ENCODE assay signal across 10 cellular contexts in genomic region chr2:25558262-25558661, GRCh38.
A peak's percentile ranks its signal among the peaks of the same experiment; 100 is the strongest.
DNase-seq lines count a peak whose midpoint lies in the region; ATAC-seq, FAIRE-seq and TF ChIP-seq lines count a peak whose summit lies in the region.
"Had no signal": no experiment of that assay in that cellular context is flagged by ENCODE, and none has a peak within 500 bp of the region (broad histone marks: within the 10 kb centered on the region; RNA-seq: fewer than 3 reads in every experiment).

No MANE protein-coding gene starts in this region.

- H4K20me1 ChIP-seq in GM12878 (ENCODE audit: control insufficient read depth, insufficient read depth) = no peaks in the 10 kb centered on the region

- H3K4me3 ChIP-seq in Panc1 (ENCODE audit: low read depth in 2 of 2, low read length in 2 of 2) (no peak overlapping the region), GM12878 (0 out of 2 replicates have a peak overlapping the region, but pooled peaks have one; percentile 20)

- H3K27ac ChIP-seq in Panc1 (ENCODE audit: low read length) (no peak overlapping the region), GM12878 (ENCODE audit: control insufficient read depth, insufficient read depth) (peak overlapping the region; percentile 81)

- no peak overlapping the region for H2AFZ ChIP-seq in GM12878 (ENCODE audit: control insufficient read depth, low read depth, low read length)

- intact Hi-C loops in Panc1 (cut with micrococcal nuclease; ENCODE audit: unreplicated experiment) = no loop called here
- intact Hi-C loops in GM12878 (cut with micrococcal nuclease; ENCODE audit: unreplicated experiment) = loop anchor here (5.0 kb wide), 1 partner anchor 36 kb away; no protein-coding TSS in a partner anchor

- FAIRE-seq in GM12878 (lab: Jason Lieb, UNC) = no peak
- FAIRE-seq: A204.1, colon had no signal

- CTCF ChIA-PET in Panc1 (lab: Charles Lee) = interaction anchor here (0.6 kb wide), 1 partner anchor 31 kb away, joined by 3 read pairs; no protein-coding TSS in a partner anchor
- CTCF ChIA-PET in GM12878 (lab: Yijun Ruan, JAX) = interaction anchor here (0.9 to 2.5 kb wide), 12 partner anchors 8 to 331 kb away, joined by 3 to 24 read pairs (median 4); no protein-coding TSS in a partner anchor

- 0% methylated on average over 2 of the region's 2 CpGs for WGBS in GM12878 (ENCODE audit: insufficient coverage, insufficient replicate concordance, low lambda C conversion rate, missing lambda C conversion rate)

- TF ChIP-seq CTCF in Panc1 (IDR thresholded peaks at IDR 0.05) (no peak), GM12878 (IDR thresholded peaks at IDR 0.05 in 2 of 3, conservative IDR thresholded peaks at IDR 0.05 in 1 of 3; ENCODE audit: control insufficient read depth in 2 of 3, extremely low read depth in 1 of 3, insufficient read depth in 1 of 3, low read depth in 3 of 3, low read length in 3 of 3) (no peak)

- POLR2A ChIA-PET in Panc1 (lab: Charles Lee) = no interaction called here
- POLR2A ChIA-PET in GM12878 (lab: Charles Lee) = interaction anchor here (0.6 to 2.0 kb wide), 8 partner anchors 8 to 279 kb away, joined by 3 to 8 read pairs (median 6); no protein-coding TSS in a partner anchor

- H3K36me3 ChIP-seq in Panc1 (ENCODE audit: control insufficient read depth, insufficient read depth, low read length) (no peaks in the 10 kb centered on the region), GM12878 (ENCODE audit: control insufficient read depth in 2 of 2, insufficient read depth in 2 of 2, low read length in 1 of 2) (no peaks in the 10 kb centered on the region)

- SMC1A ChIA-PET in GM12878 (lab: Charles Lee; ENCODE audit: uncharacterized antibody, unreplicated experiment) = interaction anchor here (0.6 to 2.9 kb wide), 14 partner anchors 8 to 285 kb away, joined by 3 to 30 read pairs (median 5); no protein-coding TSS in a partner anchor

- H3K79me2 ChIP-seq in GM12878 (ENCODE audit: control insufficient read depth, insufficient read depth, low read length) = no peaks in the 10 kb centered on the region

- TF ChIP-seq POLR2A in GM12878 (IDR thresholded peaks at IDR 0.05; ENCODE audit: low read depth, low read length) = no peak

- peak; percentile 7 for DNase-seq in NCI-H146 (lab: John Stamatoyannopoulos, UW)
- no peak for DNase-seq in NCI-H146 treated with DMSO at 0.1 percent for 48 hours (lab: John Stamatoyannopoulos, UW; ENCODE audit: unreplicated experiment)
- peak; percentile 47 for DNase-seq in Panc1 (ENCODE audit: low read depth, low spot score)
- peak; percentile 75 for DNase-seq in GM12878 (ENCODE audit: low read depth, low spot score)
- peak; percentile 25 for DNase-seq in renal cortical epithelial cell (ENCODE audit: low read depth)
- DNase-seq in COR-L47 (lab: John Stamatoyannopoulos, UW) = no peak
- no peak for DNase-seq in HuH-7.5 (ENCODE audit: low spot score)

- H3K4me2 ChIP-seq in GM12878 (ENCODE audit: control insufficient read depth, insufficient read depth) = peak overlapping the region; percentile 69

- H3K4me1 ChIP-seq in Panc1 (ENCODE audit: control insufficient read depth, insufficient read depth, low read length) = no peaks in the 10 kb centered on the region
- H3K4me1 ChIP-seq in GM12878 (ENCODE audit: control insufficient read depth, insufficient read depth, low read length) = peaks cover 37% of the 10 kb centered on the region

- no TSS peak for BruUV-seq in Panc1 (replicated peaks; lab: Mats Ljungman, UMichigan)
- BruUV-seq in GM12878 (replicated peaks; lab: Mats Ljungman, UMichigan) = no TSS peak

- RAD21 ChIA-PET in GM12878 (lab: Charles Lee; ENCODE audit: unreplicated experiment) = interaction anchor here (0.7 to 3.2 kb wide), 19 partner anchors 8 to 285 kb away, joined by 3 to 26 read pairs (median 4); no protein-coding TSS in a partner anchor

- H3K9me3 ChIP-seq in Panc1 (ENCODE audit: control insufficient read depth, insufficient read depth, low read depth, low read length) (no peaks in the 10 kb centered on the region), GM12878 (replicated peaks; ENCODE audit: control insufficient read depth, insufficient read depth, low read length) (no peaks in the 10 kb centered on the region)

- in situ Hi-C loops in Panc1 (cut with HindIII; ENCODE audit: low pct_unique_long_range_greater_than_20kb, low sequenced_read_pairs) (no loop called here), GM12878 (cut with MboI) (no loop called here)

- ATAC-seq in HG02840 (IDR thresholded peaks at IDR 0.05; ENCODE audit: low FRiP score, unreplicated experiment) = peak; percentile 79
- ATAC-seq in Panc1 = no peak
- ATAC-seq in GM12878 = peak; percentile 93

- TF ChIP-seq EP300 in GM12878 (IDR thresholded peaks at IDR 0.05; ENCODE audit: borderline replicate concordance in 1 of 2, control insufficient read depth in 1 of 2, low read depth in 2 of 2, low read length in 2 of 2) = peak; percentile 80 to 86

- TF ChIP-seq RAD21 in GM12878 (IDR thresholded peaks at IDR 0.05; ENCODE audit: insufficient read depth, low read depth, low read length) = peak; percentile 42; the same call in 1 of the 2 replicates

- 0 out of 2 replicates have a peak overlapping the region, but pooled peaks have one; percentile 2 for H3K9ac ChIP-seq in GM12878 (ENCODE audit: control insufficient read depth, insufficient read depth, low read length)

- H3K27me3 ChIP-seq in Panc1 (ENCODE audit: control insufficient read depth, insufficient read depth, low read length) = no peaks in the 10 kb centered on the region
- no peaks in the 10 kb centered on the region for H3K27me3 ChIP-seq in GM12878 (replicated peaks in 1 of 2; ENCODE audit: control insufficient read depth in 2 of 2, insufficient read depth in 2 of 2, low read length in 1 of 2)

TF ChIP-seq in GM12878, 131 proteins besides CTCF, POLR2A, EP300 and RAD21 (continues in another document):
- TF ChIP-seq BCL3 (IDR thresholded peaks at IDR 0.05; ENCODE audit: borderline replicate concordance, insufficient read depth, low read depth, low read length, poor library complexity, severe bottlenecking) = peak; percentile 70
- TF ChIP-seq JUND (IDR thresholded peaks at IDR 0.05; ENCODE audit: low read depth, low read length) = no peak
- no peak for TF ChIP-seq NR2F1 (conservative IDR thresholded peaks at IDR 0.05)
- no peak; the same call in 1 of the 2 replicates for TF ChIP-seq CHD2 (IDR thresholded peaks at IDR 0.05; ENCODE audit: borderline replicate concordance, low read depth, low read length)
- TF ChIP-seq, protein P1, sequence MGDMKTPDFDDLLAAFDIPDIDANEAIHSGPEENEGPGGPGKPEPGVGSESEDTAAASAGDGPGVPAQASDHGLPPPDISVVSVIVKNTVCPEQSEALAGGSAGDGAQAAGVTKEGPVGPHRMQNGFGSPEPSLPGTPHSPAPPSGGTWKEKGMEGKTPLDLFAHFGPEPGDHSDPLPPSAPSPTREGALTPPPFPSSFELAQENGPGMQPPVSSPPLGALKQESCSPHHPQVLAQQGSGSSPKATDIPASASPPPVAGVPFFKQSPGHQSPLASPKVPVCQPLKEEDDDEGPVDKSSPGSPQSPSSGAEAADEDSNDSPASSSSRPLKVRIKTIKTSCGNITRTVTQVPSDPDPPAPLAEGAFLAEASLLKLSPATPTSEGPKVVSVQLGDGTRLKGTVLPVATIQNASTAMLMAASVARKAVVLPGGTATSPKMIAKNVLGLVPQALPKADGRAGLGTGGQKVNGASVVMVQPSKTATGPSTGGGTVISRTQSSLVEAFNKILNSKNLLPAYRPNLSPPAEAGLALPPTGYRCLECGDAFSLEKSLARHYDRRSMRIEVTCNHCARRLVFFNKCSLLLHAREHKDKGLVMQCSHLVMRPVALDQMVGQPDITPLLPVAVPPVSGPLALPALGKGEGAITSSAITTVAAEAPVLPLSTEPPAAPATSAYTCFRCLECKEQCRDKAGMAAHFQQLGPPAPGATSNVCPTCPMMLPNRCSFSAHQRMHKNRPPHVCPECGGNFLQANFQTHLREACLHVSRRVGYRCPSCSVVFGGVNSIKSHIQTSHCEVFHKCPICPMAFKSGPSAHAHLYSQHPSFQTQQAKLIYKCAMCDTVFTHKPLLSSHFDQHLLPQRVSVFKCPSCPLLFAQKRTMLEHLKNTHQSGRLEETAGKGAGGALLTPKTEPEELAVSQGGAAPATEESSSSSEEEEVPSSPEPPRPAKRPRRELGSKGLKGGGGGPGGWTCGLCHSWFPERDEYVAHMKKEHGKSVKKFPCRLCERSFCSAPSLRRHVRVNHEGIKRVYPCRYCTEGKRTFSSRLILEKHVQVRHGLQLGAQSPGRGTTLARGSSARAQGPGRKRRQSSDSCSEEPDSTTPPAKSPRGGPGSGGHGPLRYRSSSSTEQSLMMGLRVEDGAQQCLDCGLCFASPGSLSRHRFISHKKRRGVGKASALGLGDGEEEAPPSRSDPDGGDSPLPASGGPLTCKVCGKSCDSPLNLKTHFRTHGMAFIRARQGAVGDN (IDR thresholded peaks at IDR 0.05) = peak; percentile 86
- no peak for TF ChIP-seq MYC (IDR thresholded peaks at IDR 0.05; ENCODE audit: insufficient read depth, insufficient read length, insufficient replicate concordance, low read length, severe bottlenecking)
- TF ChIP-seq ZNF622 (IDR thresholded peaks at IDR 0.05) = no peak
- no peak for TF ChIP-seq ESRRA (IDR thresholded peaks at IDR 0.05; ENCODE audit: low read length)
- no peak for TF ChIP-seq USF2 (IDR thresholded peaks at IDR 0.05; ENCODE audit: borderline replicate concordance, low read depth, low read length)
- no peak for TF ChIP-seq ZNF207 (IDR thresholded peaks at IDR 0.05; ENCODE audit: borderline replicate concordance)
- no peak for TF ChIP-seq SMAD1 (IDR thresholded peaks at IDR 0.05; ENCODE audit: low read depth, partially characterized antibody)
- TF ChIP-seq MEF2B (IDR thresholded peaks at IDR 0.05; ENCODE audit: partially characterized antibody, poor library complexity, severe bottlenecking) = peak; percentile 31

Comparison
In these comparisons a context has a peak if more than half of its experiments do, and no peak if none do; other contexts are left out.
1. DNase-seq: peak in NCI-H146 (single experiment), Panc1 (single experiment), GM12878 (single experiment) and renal cortical epithelial cell (single experiment); none in NCI-H146 treated with DMSO at 0.1 percent for 48 hours (single experiment), COR-L47 (single experiment) and HuH-7.5 (single experiment).